Comparison of ENCODE assay signal across 19 cellular contexts in genomic region chr15:23954931-23955330, GRCh38.
A peak's percentile ranks its signal among the peaks of the same experiment; 100 is the strongest.
DNase-seq lines count a peak whose midpoint lies in the region; ATAC-seq, FAIRE-seq and TF ChIP-seq lines count a peak whose summit lies in the region.
"Had no signal": no experiment of that assay in that cellular context is flagged by ENCODE, and none has a peak within 500 bp of the region (broad histone marks: within the 10 kb centered on the region; RNA-seq: fewer than 3 reads in every experiment).

No MANE protein-coding gene starts in this region.

- no peaks in the 10 kb centered on the region for H3K4me1 ChIP-seq in HEK293 (ENCODE audit: control insufficient read depth, insufficient read depth, low read length)
- no peaks in the 10 kb centered on the region for H3K4me1 ChIP-seq in kidney (ENCODE audit: control insufficient read depth in 1 of 2, insufficient read depth in 1 of 2, low read depth in 1 of 2, low read length in 2 of 2)
- no peaks in the 10 kb centered on the region for H3K4me1 ChIP-seq in osteoblast (ENCODE audit: insufficient read depth, low read length)
- no peaks in the 10 kb centered on the region for H3K4me1 ChIP-seq in prostate gland (replicated peaks)

- H3K27ac Mint-ChIP-seq in stimulated activated effector memory CD8-positive, alpha-beta T cell treated with anti-CD3 and anti-CD28 coated beads, Interleukin-12 subunit alpha, Interleukin-12 subunit beta, amount 100 ng/mL, for 72 hours: no peak overlapping the region
- H3K27ac Mint-ChIP-seq: CD4-positive, alpha-beta memory T cell; H9; HFFc6 had no signal

- ATAC-seq in HG03095 (IDR thresholded peaks at IDR 0.05; ENCODE audit: unreplicated experiment): no peak
- ATAC-seq in stimulated activated effector memory CD8-positive, alpha-beta T cell treated with anti-CD3 and anti-CD28 coated beads, Interleukin-12 subunit alpha, Interleukin-12 subunit beta, amount 100 ng/mL, for 72 hours: no peak
- ATAC-seq: HCT116 had no signal

- H3K79me2 ChIP-seq in osteoblast (ENCODE audit: insufficient read depth, low read length): no peaks in the 10 kb centered on the region

- H3K4me1 Mint-ChIP-seq in stimulated activated effector memory CD8-positive, alpha-beta T cell treated with anti-CD3 and anti-CD28 coated beads, Interleukin-12 subunit alpha, Interleukin-12 subunit beta, amount 100 ng/mL, for 72 hours: no peaks in the 10 kb centered on the region
- H3K4me1 Mint-ChIP-seq: CD4-positive, alpha-beta memory T cell; H9 had no signal

- CTCF ChIA-PET in HEK293 (lab: Yijun Ruan, JAX): no interaction called here

- H2AFZ ChIP-seq in osteoblast (ENCODE audit: low read length): no peak overlapping the region

- WGBS in prostate gland: 83% methylated on average over 14 of the region's 14 CpGs

- no peaks in the 10 kb centered on the region for H3K36me3 Mint-ChIP-seq in stimulated activated effector memory CD8-positive, alpha-beta T cell treated with anti-CD3 and anti-CD28 coated beads, Interleukin-12 subunit alpha, Interleukin-12 subunit beta, amount 100 ng/mL, for 72 hours
- H3K36me3 Mint-ChIP-seq: CD4-positive, alpha-beta memory T cell had no signal

- no peak overlapping the region for H3K9ac ChIP-seq in kidney (ENCODE audit: low read length in 2 of 2)

- FAIRE-seq in kidney (lab: Jason Lieb, UNC): no peak
- FAIRE-seq: G401.6, GM12892, H1 had no signal

- no peak for TF ChIP-seq CTCF in HEK293 (tag by site-specific recombination; IDR thresholded peaks at IDR 0.05)
- TF ChIP-seq CTCF in kidney (IDR thresholded peaks at IDR 0.05; ENCODE audit: borderline replicate concordance, extremely low read depth, insufficient read depth): no peak
- no peak for TF ChIP-seq CTCF in osteoblast (IDR thresholded peaks at IDR 0.05; ENCODE audit: extremely low read depth, low read depth, low read length)
- TF ChIP-seq CTCF in prostate gland (IDR thresholded peaks at IDR 0.05): no peak

- no peaks in the 10 kb centered on the region for H3K36me3 ChIP-seq in HEK293 (ENCODE audit: control insufficient read depth in 2 of 2, insufficient read depth in 1 of 2, low read length in 2 of 2)
- H3K36me3 ChIP-seq in kidney (ENCODE audit: control insufficient read depth in 1 of 2, insufficient read depth in 2 of 2, low read length in 2 of 2): no peaks in the 10 kb centered on the region
- no peaks in the 10 kb centered on the region for H3K36me3 ChIP-seq in osteoblast (ENCODE audit: insufficient read depth, low read length)
- H3K36me3 ChIP-seq in prostate gland: no peaks in the 10 kb centered on the region

- no peaks in the 10 kb centered on the region for H4K20me1 ChIP-seq in osteoblast (ENCODE audit: insufficient read depth, low read length)

- no peaks in the 10 kb centered on the region for H3K9me3 ChIP-seq in HEK293 (ENCODE audit: control insufficient read depth, insufficient read depth, low read depth, low read length)
- H3K9me3 ChIP-seq in kidney (ENCODE audit: control insufficient read depth in 1 of 2, low read length in 2 of 2): no peaks in the 10 kb centered on the region
- no peaks in the 10 kb centered on the region for H3K9me3 ChIP-seq in osteoblast (ENCODE audit: low read depth, low read length)
- no peaks in the 10 kb centered on the region for H3K9me3 ChIP-seq in prostate gland

- H3K4me3 ChIP-seq in HEK293 (ENCODE audit: low read depth, low read length) (no peak overlapping the region), kidney (ENCODE audit: low read length in 2 of 2) (no peak overlapping the region), osteoblast (ENCODE audit: insufficient read depth, low read length) (no peak overlapping the region), prostate gland (no peak overlapping the region)

- H3K27me3 ChIP-seq in osteoblast (ENCODE audit: insufficient read depth, low read length): no peaks in the 10 kb centered on the region
- H3K27me3 ChIP-seq in prostate gland (replicated peaks; ENCODE audit: insufficient read depth): no peaks in the 10 kb centered on the region

- peaks cover 3% of the 10 kb centered on the region for H3K9me3 Mint-ChIP-seq in stimulated activated effector memory CD8-positive, alpha-beta T cell treated with anti-CD3 and anti-CD28 coated beads, Interleukin-12 subunit alpha, Interleukin-12 subunit beta, amount 100 ng/mL, for 72 hours

- peak; percentile 49 for DNase-seq in kidney
- peak; percentile 36 for DNase-seq in osteoblast (ENCODE audit: insufficient read length, low spot score, missing footprints)
- DNase-seq in SKM-1 (lab: John Stamatoyannopoulos, UW; ENCODE audit: unreplicated experiment): no peak
- DNase-seq in prostate gland (ENCODE audit: low spot score): no peak
- no peak for DNase-seq in stimulated activated effector memory CD8-positive, alpha-beta T cell treated with anti-CD3 and anti-CD28 coated beads, Interleukin-12 subunit alpha, Interleukin-12 subunit beta, amount 100 ng/mL, for 72 hours (ENCODE audit: low spot score in 2 of 2)
- DNase-seq: C1 segment of cervical spinal cord; Calu3; CD4-positive, alpha-beta memory T cell; COR-L47; DMS53; DMS79 treated with DMSO at 0.1 percent for 48 hours; H9; HFFc6 had no signal

- no peak for TF ChIP-seq POLR2A in prostate gland (IDR thresholded peaks at IDR 0.05)

- no peak overlapping the region for H3K4me2 ChIP-seq in osteoblast (ENCODE audit: insufficient read depth, low read length)

- intact Hi-C loops in kidney (cut with DNase I) (no loop called here), prostate gland (cut with DNase I) (no loop called here)

- POLR2A ChIA-PET in HEK293 (lab: Yijun Ruan, JAX): no interaction called here

- H3K27ac ChIP-seq in HEK293 (ENCODE audit: extremely low read depth, low read depth, low read length) (no peak overlapping the region), kidney (ENCODE audit: low read depth in 2 of 2, low read length in 2 of 2) (no peak overlapping the region), osteoblast (ENCODE audit: low read depth, low read length) (no peak overlapping the region), prostate gland (no peak overlapping the region)

- no peak overlapping the region for H3K4me3 Mint-ChIP-seq in stimulated activated effector memory CD8-positive, alpha-beta T cell treated with anti-CD3 and anti-CD28 coated beads, Interleukin-12 subunit alpha, Interleukin-12 subunit beta, amount 100 ng/mL, for 72 hours
- H3K4me3 Mint-ChIP-seq: H9, HFFc6 had no signal

TF ChIP-seq in HEK293, 187 proteins besides CTCF, POLR2A, EP300 and RAD21:
- TF ChIP-seq EGR2 (tag by site-specific recombination; IDR thresholded peaks at IDR 0.05; ENCODE audit: low read depth) (peak; percentile 61; the same call in 1 of the 2 replicates), ZFHX2 (tag by site-specific recombination; conservative IDR thresholded peaks at IDR 0.05) (peak; percentile 60), ZSCAN16 (tag by site-specific recombination; IDR thresholded peaks at IDR 0.05) (no peak)

Comparison
In these comparisons a context has a peak if more than half of its experiments do, and no peak if none do; other contexts are left out.
1. DNase-seq: peak in kidney (single experiment) and osteoblast (single experiment); none in SKM-1 (single experiment), prostate gland (single experiment) and stimulated activated effector memory CD8-positive, alpha-beta T cell treated with anti-CD3 and anti-CD28 coated beads, Interleukin-12 subunit alpha, Interleukin-12 subunit beta, amount 100 ng/mL, for 72 hours (0 of 2).